Comparison of ENCODE assay signal across 25 cellular contexts in genomic region chr5:135326296-135327240, GRCh38.
A peak's percentile ranks its signal among the peaks of the same experiment; 100 is the strongest.
DNase-seq lines count a peak whose midpoint lies in the region; TF ChIP-seq lines count a peak whose summit lies in the region.
"Had no signal": no experiment of that assay in that cellular context is flagged by ENCODE, and none has a peak within 500 bp of the region (broad histone marks: within the 10 kb centered on the region; RNA-seq: fewer than 3 reads in every experiment).

No MANE protein-coding gene starts in this region.

- H3K36me3 ChIP-seq in KOPT-K1 (ENCODE audit: insufficient read depth, low read length) = peaks cover 25% of the 10 kb centered on the region
- H3K36me3 ChIP-seq in testis (ENCODE audit: low read depth, missing control alignments) = no peaks in the 10 kb centered on the region
- H3K36me3 ChIP-seq: colonic mucosa had no signal

- H3K4me3 ChIP-seq in testis = no peak overlapping the region
- H3K4me3 ChIP-seq: ascending aorta, cardiac muscle cell, colonic mucosa, HAP-1, skin epidermis had no signal

- 41 to 63% methylated on average over 11 to 45 of the region's 46 CpGs for WGBS in testis, 2 donors

- peaks cover 3% of the 10 kb centered on the region for H3K4me1 ChIP-seq in testis
- H3K4me1 ChIP-seq: ascending aorta, HAP-1 had no signal

- intact Hi-C loops in testis (cut with DNase I; ENCODE audit: low total_unique reads) = no loop called here

- no peaks in the 10 kb centered on the region for H3K27me3 ChIP-seq in testis
- H3K27me3 ChIP-seq: ascending aorta, colonic mucosa had no signal

- peak; percentile 58 for DNase-seq in activated effector memory CD4-positive, alpha-beta T cell treated with anti-CD3 and anti-CD28 coated beads, Interleukin-2, amount 50 U/mL, for 16 hours
- DNase-seq in activated effector memory CD4-positive, alpha-beta T cell treated with Interleukin-2 at 50 U/mL for 16 hours = no peak
- peak; percentile 37 for DNase-seq in iPS-NIHi11 (ENCODE audit: low spot score)
- peak; percentile 25 for DNase-seq in testis
- no peak for DNase-seq in retina
- DNase-seq in pons (ENCODE audit: low spot score) = no peak
- DNase-seq in CD1c-positive myeloid dendritic cell (ENCODE audit: extremely low spot score) = no peak
- DNase-seq: activated CD4-positive, alpha-beta memory T cell treated with anti-CD3 and anti-CD28 coated beads, Interleukin-2, amount 10 ng/mL, durations not matched to agents 7 days and 5 days; activated CD4-positive, CD25-positive, alpha-beta regulatory T cell treated with anti-CD3 and anti-CD28 coated beads, Interleukin-2, amount 50 U/mL, for 72 hours; activated naive CD8-positive, alpha-beta T cell treated with anti-CD3 and anti-CD28 coated beads, Interleukin-2, amount 10 ng/mL, durations not matched to agents 7 days and 5 days; AML-193; CD4-positive, alpha-beta memory T cell; colonic mucosa; effector CD8-positive, alpha-beta T cell; glutamatergic neuron; NCI-H1436; NCI-H748 treated with DMSO at 0.1 percent for 48 hours; Right ventricle myocardium superior; stimulated activated naive B cell treated with anti-CD40 and anti-IgM and Interleukin-4, amounts not matched to agents 10 μg/mL and 1 μg/mL and 100 μg/mL, for 72 hours had no signal

- H3K9me3 ChIP-seq in KOPT-K1 (ENCODE audit: insufficient read depth, low read length, poor library complexity, severe bottlenecking) (no peaks in the 10 kb centered on the region), testis (no peaks in the 10 kb centered on the region)
- H3K9me3 ChIP-seq: ascending aorta, colonic mucosa, HAP-1 had no signal

- H3K27ac ChIP-seq in KOPT-K1 (ENCODE audit: low read depth, low read length, poor library complexity, severe bottlenecking) = peak overlapping the region; percentile 56
- no peak overlapping the region for H3K27ac ChIP-seq in testis
- H3K27ac ChIP-seq: ascending aorta, cardiac muscle cell, colonic mucosa, epithelial cell of prostate had no signal

- no peak for TF ChIP-seq CTCF in testis (IDR thresholded peaks at IDR 0.05)

- no peak for TF ChIP-seq POLR2A in testis (IDR thresholded peaks at IDR 0.05)

Comparison
In these comparisons a context has a peak if more than half of its experiments do, and no peak if none do; other contexts are left out.
1. DNase-seq: peak in activated effector memory CD4-positive, alpha-beta T cell treated with anti-CD3 and anti-CD28 coated beads, Interleukin-2, amount 50 U/mL, for 16 hours (single experiment), iPS-NIHi11 (single experiment) and testis (single experiment); none in activated effector memory CD4-positive, alpha-beta T cell treated with Interleukin-2 at 50 U/mL for 16 hours (single experiment), retina (single experiment), pons (single experiment) and CD1c-positive myeloid dendritic cell (single experiment).